8 cellular contexts compared by ENCODE assay signal in genomic region chr16:83898463-83899271, GRCh38. TPM values are rescaled to one million over a fixed set of nuclear protein-coding genes. Genes with fewer than 3 reads are reported as not detected.
DNase-seq lines count a peak whose midpoint lies in the region; ATAC-seq, FAIRE-seq and TF ChIP-seq lines count a peak whose summit lies in the region.

TSS of gene MLYCD (plus strand) at chr16:83899115. CDS start at chr16:83899145, 30 bp downstream.

- peak within 1 kb of the TSS; percentile 74 for H3K27ac Mint-ChIP-seq in Calu3 (ENCODE audit: unreplicated experiment)
- H3K27ac Mint-ChIP-seq in activated T-helper 17 cell treated with anti-CD3 and anti-CD28 coated beads, Interleukin-2, amount 50 U/mL, for 72 hours = peak within 1 kb of the TSS; percentile 89
- peak within 1 kb of the TSS; percentile 85 to 89 for H3K27ac Mint-ChIP-seq in natural killer cell

- ATAC-seq in GM19463 (IDR thresholded peaks at IDR 0.05; ENCODE audit: unreplicated experiment) (peak; percentile 93), natural killer cell (peak; percentile 93 to 96 (median 93))
- ATAC-seq in activated T-helper 17 cell treated with anti-CD3 and anti-CD28 coated beads, Interleukin-2, amount 50 U/mL, for 72 hours (replicated peaks) = peak; percentile 95

- peaks cover 23% of the 10 kb centered on the region for H3K36me3 Mint-ChIP-seq in Calu3 (ENCODE audit: insufficient read depth, unreplicated experiment)
- peaks cover 6% of the 10 kb centered on the region for H3K36me3 Mint-ChIP-seq in activated T-helper 17 cell treated with anti-CD3 and anti-CD28 coated beads, Interleukin-2, amount 50 U/mL, for 72 hours (ENCODE audit: low read depth)
- no peaks in the 10 kb centered on the region for H3K36me3 Mint-ChIP-seq in natural killer cell

- H3K4me1 Mint-ChIP-seq in Calu3 (ENCODE audit: low read depth, unreplicated experiment) (peaks cover 7% of the 10 kb centered on the region), natural killer cell (peaks cover 42 to 45% of the 10 kb centered on the region in 2 donors)
- peaks cover 28% of the 10 kb centered on the region for H3K4me1 Mint-ChIP-seq in activated T-helper 17 cell treated with anti-CD3 and anti-CD28 coated beads, Interleukin-2, amount 50 U/mL, for 72 hours

- no peak for FAIRE-seq in RCC 7860 (lab: Jason Lieb, UNC)

- H3K4me3 Mint-ChIP-seq in Calu3 (ENCODE audit: low read depth, unreplicated experiment) = peak within 1 kb of the TSS; percentile 81
- peak within 1 kb of the TSS; percentile 92 for H3K4me3 Mint-ChIP-seq in activated T-helper 17 cell treated with anti-CD3 and anti-CD28 coated beads, Interleukin-2, amount 50 U/mL, for 72 hours
- H3K4me3 Mint-ChIP-seq in natural killer cell = peak within 1 kb of the TSS; percentile 96

- TF ChIP-seq CTCF in Calu3 (IDR thresholded peaks at IDR 0.05; ENCODE audit: unreplicated experiment) (no peak), fibroblast of mammary gland (conservative IDR thresholded peaks at IDR 0.05; ENCODE audit: control insufficient read depth, insufficient read depth, low read depth, low read length) (no peak), natural killer cell (IDR thresholded peaks at IDR 0.05) (no peak)

- H3K4me3 ChIP-seq in fibroblast of mammary gland (ENCODE audit: control insufficient read depth, low read depth, low read length) = peak within 1 kb of the TSS; percentile 42

- no TSS peak for BruUV-seq in Calu3 (replicated peaks; lab: Mats Ljungman, UMichigan)

- intact Hi-C loops in Calu3 (cut with micrococcal nuclease; ENCODE audit: unreplicated experiment) (no loop called here), natural killer cell (cut with micrococcal nuclease) (loop anchor here (5.0 kb wide), 1 partner anchor 91 kb away; the partner anchor contains the start of gene HSBP1)

- peaks cover 3% of the 10 kb centered on the region for H3K9me3 Mint-ChIP-seq in Calu3 (ENCODE audit: low read depth, unreplicated experiment)
- no peaks in the 10 kb centered on the region for H3K9me3 Mint-ChIP-seq in activated T-helper 17 cell treated with anti-CD3 and anti-CD28 coated beads, Interleukin-2, amount 50 U/mL, for 72 hours
- H3K9me3 Mint-ChIP-seq in natural killer cell = no peaks in the 10 kb centered on the region

- peak; percentile 84 for DNase-seq in Calu3
- DNase-seq in HK-2 (ENCODE audit: unreplicated experiment) = peak; percentile 85
- peak; percentile 51 for DNase-seq in RCC 7860 (ENCODE audit: low spot score)
- DNase-seq in fibroblast of mammary gland (ENCODE audit: low read depth) = peak; percentile 44
- peak; percentile 72 for DNase-seq in natural killer cell
- DNase-seq in stimulated activated naive CD4-positive, alpha-beta T cell (lab: John Stamatoyannopoulos, UW) = peak; percentile 50 to 73 (median 70)

- CTCF ChIA-PET in Calu3 (lab: Charles Lee) = no interaction called here

- H3K27me3 Mint-ChIP-seq in Calu3 (ENCODE audit: unreplicated experiment) (peaks cover 13% of the 10 kb centered on the region), natural killer cell (ENCODE audit: low read depth in 2 of 2) (peaks cover 0 to 5% of the 10 kb centered on the region in 2 donors)
- H3K27me3 Mint-ChIP-seq in activated T-helper 17 cell treated with anti-CD3 and anti-CD28 coated beads, Interleukin-2, amount 50 U/mL, for 72 hours = peaks cover 4% of the 10 kb centered on the region

RNA-seq across cellular contexts. Expression of gene MLYCD, which starts in this region (rescaled TPM):
- total RNA-seq in Calu3 (2022) (10.3 and 11.0 TPM in 2 replicates), natural killer cell (10 to 100 TPM in 2 of 3 donors, 1 to 10 TPM in 1; 8.5 to 13.2 (median 11.9) TPM)
- total RNA-seq in activated T-helper 17 cell treated with anti-CD3 and anti-CD28 coated beads, Interleukin-2, amount 50 U/mL, for 72 hours = 1 to 10 TPM; 2.7 to 4.3 TPM

Comparison
In these comparisons a context has a peak if more than half of its experiments do, and no peak if none do; other contexts are left out.
1. Peak in every context shown above with its lines: DNase-seq, ATAC-seq and H3K4me3 ChIP-seq.